Comparison of ENCODE assay signal across 22 cellular contexts in the genomic region with DNA sequence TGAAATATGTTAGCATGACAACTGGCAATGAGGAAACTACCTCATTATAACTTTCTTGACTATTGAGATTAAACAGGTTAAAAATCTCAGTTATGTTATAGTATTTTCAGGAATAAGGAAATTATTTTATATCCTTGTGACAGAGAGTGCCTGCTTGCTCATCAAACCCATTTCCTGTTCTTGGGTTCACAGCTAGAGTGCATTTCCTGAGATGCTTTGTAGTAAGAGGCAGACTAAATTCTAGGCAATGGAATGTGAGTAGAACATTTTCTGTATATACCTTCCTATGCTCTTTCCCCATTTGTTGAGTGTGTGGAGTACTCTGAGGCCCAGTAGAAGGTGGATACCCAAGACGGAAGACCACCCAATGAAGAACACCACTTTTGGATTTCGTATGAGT.
DNase-seq lines count a peak whose midpoint lies in the region; ATAC-seq and TF ChIP-seq lines count a peak whose summit lies in the region.
"Had no signal": no experiment of that assay in that cellular context is flagged by ENCODE, and none has a peak within 500 bp of the region (broad histone marks: within the 10 kb centered on the region; RNA-seq: fewer than 3 reads in every experiment).

No MANE protein-coding gene starts in this region.

- no peak overlapping the region for H3K27ac ChIP-seq in PC-3 (ENCODE audit: low read length)
- H3K27ac ChIP-seq: 22Rv1 had no signal

- no peaks in the 10 kb centered on the region for H3K9me3 Mint-ChIP-seq in activated CD4-positive, alpha-beta T cell treated with anti-CD3 and anti-CD28 coated beads for 36 hours (ENCODE audit: low read depth)
- no peaks in the 10 kb centered on the region for H3K9me3 Mint-ChIP-seq in activated CD8-positive, alpha-beta T cell treated with anti-CD3 and anti-CD28 coated beads, Interleukin-2, amount 10 ng/mL, durations not matched to agents 7 days and 5 days (ENCODE audit: insufficient read depth)
- H3K9me3 Mint-ChIP-seq in immature natural killer cell, result no peaks in the 10 kb centered on the region
- H3K9me3 Mint-ChIP-seq: HFFc6 had no signal

- no peak overlapping the region for H3K4me2 ChIP-seq in PC-3 (ENCODE audit: low read length)

- H2AFZ ChIP-seq in PC-3 (ENCODE audit: low read length), result no peak overlapping the region

- CTCF ChIA-PET in activated CD4-positive, alpha-beta T cell treated with anti-CD3 and anti-CD28 coated beads for 36 hours (lab: Charles Lee), result interaction anchor here (0.6 to 1.9 kb wide), 2 partner anchors 222 to 616 kb away, joined by 3 to 4 read pairs; no protein-coding TSS in a partner anchor
- CTCF ChIA-PET in activated CD8-positive, alpha-beta T cell treated with anti-CD3 and anti-CD28 coated beads, Interleukin-2, amount 10 ng/mL, durations not matched to agents 7 days and 5 days (lab: Charles Lee), result no interaction called here
- CTCF ChIA-PET in PC-3 (lab: Charles Lee), result no interaction called here

- no peaks in the 10 kb centered on the region for H3K9me2 ChIP-seq in PC-3 (replicated peaks; ENCODE audit: low read length)

- no peak overlapping the region for H3K4me3 Mint-ChIP-seq in activated CD4-positive, alpha-beta T cell treated with anti-CD3 and anti-CD28 coated beads for 36 hours
- no peak overlapping the region for H3K4me3 Mint-ChIP-seq in activated CD8-positive, alpha-beta T cell treated with anti-CD3 and anti-CD28 coated beads, Interleukin-2, amount 10 ng/mL, durations not matched to agents 7 days and 5 days
- peak overlapping the region in 3 of 5 donors; percentile 13 to 61 (median 44) for H3K4me3 Mint-ChIP-seq in immature natural killer cell
- H3K4me3 Mint-ChIP-seq: CD14-positive monocyte, HFFc6 had no signal

- H3K36me3 ChIP-seq in PC-3 (ENCODE audit: low read depth, low read length), result no peaks in the 10 kb centered on the region
- H3K36me3 ChIP-seq: MG63 had no signal

- no peaks in the 10 kb centered on the region for H3K9me3 ChIP-seq in PC-3 (ENCODE audit: low read length)
- H3K9me3 ChIP-seq: Caco-2, MG63 had no signal

- H3K4me3 ChIP-seq in PC-3 (ENCODE audit: low read length), result no peak overlapping the region
- H3K4me3 ChIP-seq: MG63 had no signal

- H3K79me2 ChIP-seq in PC-3 (ENCODE audit: low read length), result no peaks in the 10 kb centered on the region

- TF ChIP-seq CTCF in PC-3 (conservative IDR thresholded peaks at IDR 0.05; ENCODE audit: low read depth, low read length), result no peak

- ATAC-seq in activated CD4-positive, alpha-beta T cell treated with anti-CD3 and anti-CD28 coated beads for 36 hours, result peak; percentile 30
- no peak for ATAC-seq in activated CD8-positive, alpha-beta T cell treated with anti-CD3 and anti-CD28 coated beads, Interleukin-2, amount 10 ng/mL, durations not matched to agents 7 days and 5 days
- ATAC-seq in Right ventricle myocardium inferior (no peak), PC-3 (no peak)
- ATAC-seq: SK-N-SH treated with all-trans-retinoic acid at 6 μM for 48 hours had no signal

- H3K4me1 Mint-ChIP-seq in activated CD4-positive, alpha-beta T cell treated with anti-CD3 and anti-CD28 coated beads for 36 hours, result peaks cover 15% of the 10 kb centered on the region
- peaks cover 9% of the 10 kb centered on the region for H3K4me1 Mint-ChIP-seq in activated CD8-positive, alpha-beta T cell treated with anti-CD3 and anti-CD28 coated beads, Interleukin-2, amount 10 ng/mL, durations not matched to agents 7 days and 5 days (ENCODE audit: low read depth)
- peaks cover 10 to 14% of the 10 kb centered on the region in 2 donors for H3K4me1 Mint-ChIP-seq in immature natural killer cell
- H3K4me1 Mint-ChIP-seq: CD14-positive monocyte had no signal

- DNase-seq in activated CD4-positive, alpha-beta T cell treated with anti-CD3 and anti-CD28 coated beads for 36 hours, result no peak
- DNase-seq in activated CD4-positive, alpha-beta T cell treated with anti-CD3 and anti-CD28 coated beads, Interleukin-2, amount 50 U/mL, for 48 hours, result no peak
- DNase-seq in Kasumi-1 (lab: John Stamatoyannopoulos, UW) (peak; percentile 0 to 3), immature natural killer cell (peak in 1 of 3 donors; percentile 9), Right ventricle myocardium inferior (ENCODE audit: missing footprints) (no peak), NCI-H226 (no peak), PC-3 (no peak)
- DNase-seq in activated CD8-positive, alpha-beta T cell treated with anti-CD3 and anti-CD28 coated beads, Interleukin-2, amount 10 ng/mL, durations not matched to agents 7 days and 5 days, result no peak
- DNase-seq: Caco-2; GDM1; H7; HFFc6; MG63; NCI-H1092 treated with DMSO at 0.1 percent for 48 hours; NCI-H2081; NCI-H2171 treated with DMSO at 0.1 percent for 48 hours; NCI-H748 treated with DMSO at 0.1 percent for 48 hours; NK-92 treated with Interleukin-12 subunit alpha and Interleukin-12 subunit beta, amount 100 ng/mL, for 24 hours; SHP77 treated with DMSO at 0.1 percent for 48 hours had no signal

- no peaks in the 10 kb centered on the region for H3K27me3 ChIP-seq in PC-3 (ENCODE audit: low read length)
- H3K27me3 ChIP-seq: MG63 had no signal

- H3K27ac Mint-ChIP-seq in activated CD4-positive, alpha-beta T cell treated with anti-CD3 and anti-CD28 coated beads for 36 hours, result no peak overlapping the region
- peak overlapping the region; percentile 53 for H3K27ac Mint-ChIP-seq in activated CD8-positive, alpha-beta T cell treated with anti-CD3 and anti-CD28 coated beads, Interleukin-2, amount 10 ng/mL, durations not matched to agents 7 days and 5 days
- H3K27ac Mint-ChIP-seq in immature natural killer cell, result peak overlapping the region in 3 of 6 donors; percentile 24 to 59 (median 39)
- H3K27ac Mint-ChIP-seq: HFFc6 had no signal

- no peaks in the 10 kb centered on the region for H4K20me1 ChIP-seq in PC-3 (ENCODE audit: low read length)

- peaks cover 3% of the 10 kb centered on the region; the same call in 1 of the 2 replicates for H3K4me1 ChIP-seq in PC-3 (ENCODE audit: insufficient read depth, low read length)

- BruUV-seq in PC-3 (replicated peaks; lab: Mats Ljungman, UMichigan), result no TSS peak

- no peak overlapping the region for H3K9ac ChIP-seq in PC-3 (ENCODE audit: low read length)

- no peaks in the 10 kb centered on the region for H3F3A ChIP-seq in PC-3 (ENCODE audit: low read length, unreplicated experiment)

- no peaks in the 10 kb centered on the region for H3K27me3 Mint-ChIP-seq in activated CD4-positive, alpha-beta T cell treated with anti-CD3 and anti-CD28 coated beads for 36 hours
- no peaks in the 10 kb centered on the region for H3K27me3 Mint-ChIP-seq in activated CD8-positive, alpha-beta T cell treated with anti-CD3 and anti-CD28 coated beads, Interleukin-2, amount 10 ng/mL, durations not matched to agents 7 days and 5 days (ENCODE audit: low read depth)
- peaks cover 0 to 9% (median 4%) of the 10 kb centered on the region in 3 donors for H3K27me3 Mint-ChIP-seq in immature natural killer cell (ENCODE audit: low read depth in 3 of 3)

- intact Hi-C loops in activated CD4-positive, alpha-beta T cell treated with anti-CD3 and anti-CD28 coated beads for 36 hours (cut with DNase I, micrococcal nuclease), result no loop called here
- intact Hi-C loops in Right ventricle myocardium inferior (cut with DNase I), result no loop called here
- intact Hi-C loops in PC-3 (cut with micrococcal nuclease), result no loop called here

- H3K36me3 Mint-ChIP-seq in activated CD4-positive, alpha-beta T cell treated with anti-CD3 and anti-CD28 coated beads for 36 hours (ENCODE audit: low read depth), result no peaks in the 10 kb centered on the region
- H3K36me3 Mint-ChIP-seq in activated CD8-positive, alpha-beta T cell treated with anti-CD3 and anti-CD28 coated beads, Interleukin-2, amount 10 ng/mL, durations not matched to agents 7 days and 5 days (ENCODE audit: low read depth), result peaks cover 3% of the 10 kb centered on the region
- H3K36me3 Mint-ChIP-seq in immature natural killer cell, result no peaks in the 10 kb centered on the region
- H3K36me3 Mint-ChIP-seq: CD14-positive monocyte had no signal

- POLR2A ChIA-PET in activated CD4-positive, alpha-beta T cell treated with anti-CD3 and anti-CD28 coated beads for 36 hours (lab: Charles Lee), result no interaction called here
- POLR2A ChIA-PET in activated CD8-positive, alpha-beta T cell treated with anti-CD3 and anti-CD28 coated beads, Interleukin-2, amount 10 ng/mL, durations not matched to agents 7 days and 5 days (lab: Charles Lee), result no interaction called here
- POLR2A ChIA-PET in PC-3 (lab: Charles Lee; ENCODE audit: unreplicated experiment), result no interaction called here

Comparison
In these comparisons a context has a peak if more than half of its experiments do, and no peak if none do; other contexts are left out.
1. DNase-seq: peak in Kasumi-1 (2 of 2); none in activated CD4-positive, alpha-beta T cell treated with anti-CD3 and anti-CD28 coated beads for 36 hours (single experiment), activated CD4-positive, alpha-beta T cell treated with anti-CD3 and anti-CD28 coated beads, Interleukin-2, amount 50 U/mL, for 48 hours (0 of 2), activated CD8-positive, alpha-beta T cell treated with anti-CD3 and anti-CD28 coated beads, Interleukin-2, amount 10 ng/mL, durations not matched to agents 7 days and 5 days (single experiment), Right ventricle myocardium inferior (single experiment), NCI-H226 (single experiment) and PC-3 (single experiment).
2. H3K4me3 Mint-ChIP-seq: peak in immature natural killer cell (3 of 5); none in activated CD4-positive, alpha-beta T cell treated with anti-CD3 and anti-CD28 coated beads for 36 hours (single experiment) and activated CD8-positive, alpha-beta T cell treated with anti-CD3 and anti-CD28 coated beads, Interleukin-2, amount 10 ng/mL, durations not matched to agents 7 days and 5 days (single experiment).